Comparison of ENCODE assay signal across 1 cellular context in genomic region chr1:206551985-206552325, GRCh38.
TF ChIP-seq lines count a peak whose summit lies in the region.

No MANE protein-coding gene starts in this region.

TF ChIP-seq in HepG2, 621 proteins besides CTCF, POLR2A, EP300 and RAD21 (continued from another document):
- no peak for TF ChIP-seq ETS1 (CRISPR knock-in tag; IDR thresholded peaks at IDR 0.05)
- no peak for TF ChIP-seq MIER3 (CRISPR knock-in tag; IDR thresholded peaks at IDR 0.05; ENCODE audit: borderline replicate concordance)
- TF ChIP-seq BCLAF1 (IDR thresholded peaks at IDR 0.05): no peak
- no peak for TF ChIP-seq PCBP1 (IDR thresholded peaks at IDR 0.05; ENCODE audit: borderline replicate concordance, low read depth, low read length)
